1 cellular context compared by ENCODE assay signal in the genomic region with DNA sequence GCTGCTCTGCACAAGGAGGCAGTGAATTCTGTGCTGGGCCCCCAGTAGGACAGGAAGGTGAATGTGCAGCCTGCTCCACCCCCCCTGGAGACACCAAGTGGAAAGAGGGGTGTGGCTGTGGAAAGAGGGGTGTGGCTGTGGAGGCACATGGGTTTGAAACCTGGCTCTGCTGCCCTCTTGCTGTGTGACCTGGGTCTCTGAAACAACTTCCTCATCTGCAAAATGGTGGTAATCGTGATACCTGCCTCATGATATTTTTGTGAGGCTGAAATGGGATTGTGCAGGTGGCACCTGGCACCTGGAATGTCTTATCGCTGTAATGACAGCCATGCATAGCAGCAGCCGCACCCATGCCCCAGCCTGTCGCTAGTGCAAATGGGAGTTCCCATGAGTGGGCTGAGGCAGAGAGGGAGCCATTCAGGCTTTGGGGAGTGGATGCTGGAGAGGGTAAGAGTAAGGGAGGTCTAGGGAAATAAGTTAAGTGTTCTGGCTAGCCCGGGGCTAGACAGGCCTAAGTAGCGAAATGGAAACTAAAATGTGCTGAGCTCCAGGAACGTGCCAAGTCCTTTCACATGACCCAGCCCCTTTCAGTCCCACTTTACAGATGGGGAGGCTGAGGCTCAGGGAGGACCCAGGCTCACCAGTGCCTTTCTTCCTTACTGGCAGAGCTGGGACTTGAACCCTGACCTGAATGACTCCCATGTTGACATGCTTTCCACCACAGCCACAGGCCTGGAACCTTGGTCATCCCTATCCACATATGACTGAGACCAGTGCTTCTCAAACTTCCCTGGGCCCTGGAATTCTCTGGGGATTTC.
TF ChIP-seq lines count a peak whose summit lies in the region.

No MANE protein-coding gene starts in this region.

TF ChIP-seq in K562, 482 proteins besides CTCF, POLR2A, EP300 and RAD21 (continued from another document and continues in another):
- no peak for TF ChIP-seq PBX2 (CRISPR knock-in tag; IDR thresholded peaks at IDR 0.05; ENCODE audit: low read depth)
- no peak for TF ChIP-seq PBX2 (tag; conservative IDR thresholded peaks at IDR 0.05; ENCODE audit: low read depth)
- no peak for TF ChIP-seq CREM (IDR thresholded peaks at IDR 0.05; ENCODE audit: low read depth)
- no peak for TF ChIP-seq FOXJ2 (tag; IDR thresholded peaks at IDR 0.05)
- no peak for TF ChIP-seq PATZ1 (CRISPR knock-in tag; IDR thresholded peaks at IDR 0.05; ENCODE audit: borderline replicate concordance)
- TF ChIP-seq DIDO1 (tag; IDR thresholded peaks at IDR 0.05; ENCODE audit: low read depth) = no peak
- TF ChIP-seq TOE1 (IDR thresholded peaks at IDR 0.05; ENCODE audit: borderline replicate concordance) = no peak
- TF ChIP-seq TOE1 (CRISPR knock-in tag; IDR thresholded peaks at IDR 0.05; ENCODE audit: borderline replicate concordance, low read depth) = no peak
- TF ChIP-seq E2F8 (IDR thresholded peaks at IDR 0.05; ENCODE audit: low read depth, partially characterized antibody) = no peak
- TF ChIP-seq ZBTB8A (IDR thresholded peaks at IDR 0.05; ENCODE audit: partially characterized antibody) = no peak
- TF ChIP-seq ILK (tag; IDR thresholded peaks at IDR 0.05; ENCODE audit: borderline replicate concordance, low read depth) = no peak
- TF ChIP-seq ZNF232 (CRISPR knock-in tag; IDR thresholded peaks at IDR 0.05) = no peak
- no peak for TF ChIP-seq HNRNPH1 (optimal IDR thresholded peaks at IDR 0.05; ENCODE audit: low read depth, low read length)
- TF ChIP-seq KLF13 (tag; IDR thresholded peaks at IDR 0.05; ENCODE audit: borderline replicate concordance, low read depth) = peak; percentile 95
- TF ChIP-seq CBX2 (IDR thresholded peaks at IDR 0.05; ENCODE audit: insufficient read depth, low read length, poor library complexity, severe bottlenecking) = no peak
- no peak for TF ChIP-seq ZBTB40 (IDR thresholded peaks at IDR 0.05)
- no peak for TF ChIP-seq ZBTB40 (CRISPR knock-in tag; IDR thresholded peaks at IDR 0.05)
- no peak for TF ChIP-seq SMAD1 (IDR thresholded peaks at IDR 0.05; ENCODE audit: low read depth, low read length, partially characterized antibody)
- TF ChIP-seq NBN (IDR thresholded peaks at IDR 0.05; ENCODE audit: low read depth) = no peak
- TF ChIP-seq, protein P1, sequence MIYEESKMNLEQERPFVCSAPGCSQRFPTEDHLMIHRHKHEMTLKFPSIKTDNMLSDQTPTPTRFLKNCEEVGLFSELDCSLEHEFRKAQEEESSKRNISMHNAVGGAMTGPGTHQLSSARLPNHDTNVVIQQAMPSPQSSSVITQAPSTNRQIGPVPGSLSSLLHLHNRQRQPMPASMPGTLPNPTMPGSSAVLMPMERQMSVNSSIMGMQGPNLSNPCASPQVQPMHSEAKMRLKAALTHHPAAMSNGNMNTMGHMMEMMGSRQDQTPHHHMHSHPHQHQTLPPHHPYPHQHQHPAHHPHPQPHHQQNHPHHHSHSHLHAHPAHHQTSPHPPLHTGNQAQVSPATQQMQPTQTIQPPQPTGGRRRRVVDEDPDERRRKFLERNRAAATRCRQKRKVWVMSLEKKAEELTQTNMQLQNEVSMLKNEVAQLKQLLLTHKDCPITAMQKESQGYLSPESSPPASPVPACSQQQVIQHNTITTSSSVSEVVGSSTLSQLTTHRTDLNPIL (CRISPR knock-in tag; IDR thresholded peaks at IDR 0.05) = no peak
- TF ChIP-seq NFATC3 (IDR thresholded peaks at IDR 0.05) = no peak
- TF ChIP-seq ZFP30 (CRISPR knock-in tag; IDR thresholded peaks at IDR 0.05; ENCODE audit: borderline replicate concordance) = no peak
- TF ChIP-seq, protein P2, sequence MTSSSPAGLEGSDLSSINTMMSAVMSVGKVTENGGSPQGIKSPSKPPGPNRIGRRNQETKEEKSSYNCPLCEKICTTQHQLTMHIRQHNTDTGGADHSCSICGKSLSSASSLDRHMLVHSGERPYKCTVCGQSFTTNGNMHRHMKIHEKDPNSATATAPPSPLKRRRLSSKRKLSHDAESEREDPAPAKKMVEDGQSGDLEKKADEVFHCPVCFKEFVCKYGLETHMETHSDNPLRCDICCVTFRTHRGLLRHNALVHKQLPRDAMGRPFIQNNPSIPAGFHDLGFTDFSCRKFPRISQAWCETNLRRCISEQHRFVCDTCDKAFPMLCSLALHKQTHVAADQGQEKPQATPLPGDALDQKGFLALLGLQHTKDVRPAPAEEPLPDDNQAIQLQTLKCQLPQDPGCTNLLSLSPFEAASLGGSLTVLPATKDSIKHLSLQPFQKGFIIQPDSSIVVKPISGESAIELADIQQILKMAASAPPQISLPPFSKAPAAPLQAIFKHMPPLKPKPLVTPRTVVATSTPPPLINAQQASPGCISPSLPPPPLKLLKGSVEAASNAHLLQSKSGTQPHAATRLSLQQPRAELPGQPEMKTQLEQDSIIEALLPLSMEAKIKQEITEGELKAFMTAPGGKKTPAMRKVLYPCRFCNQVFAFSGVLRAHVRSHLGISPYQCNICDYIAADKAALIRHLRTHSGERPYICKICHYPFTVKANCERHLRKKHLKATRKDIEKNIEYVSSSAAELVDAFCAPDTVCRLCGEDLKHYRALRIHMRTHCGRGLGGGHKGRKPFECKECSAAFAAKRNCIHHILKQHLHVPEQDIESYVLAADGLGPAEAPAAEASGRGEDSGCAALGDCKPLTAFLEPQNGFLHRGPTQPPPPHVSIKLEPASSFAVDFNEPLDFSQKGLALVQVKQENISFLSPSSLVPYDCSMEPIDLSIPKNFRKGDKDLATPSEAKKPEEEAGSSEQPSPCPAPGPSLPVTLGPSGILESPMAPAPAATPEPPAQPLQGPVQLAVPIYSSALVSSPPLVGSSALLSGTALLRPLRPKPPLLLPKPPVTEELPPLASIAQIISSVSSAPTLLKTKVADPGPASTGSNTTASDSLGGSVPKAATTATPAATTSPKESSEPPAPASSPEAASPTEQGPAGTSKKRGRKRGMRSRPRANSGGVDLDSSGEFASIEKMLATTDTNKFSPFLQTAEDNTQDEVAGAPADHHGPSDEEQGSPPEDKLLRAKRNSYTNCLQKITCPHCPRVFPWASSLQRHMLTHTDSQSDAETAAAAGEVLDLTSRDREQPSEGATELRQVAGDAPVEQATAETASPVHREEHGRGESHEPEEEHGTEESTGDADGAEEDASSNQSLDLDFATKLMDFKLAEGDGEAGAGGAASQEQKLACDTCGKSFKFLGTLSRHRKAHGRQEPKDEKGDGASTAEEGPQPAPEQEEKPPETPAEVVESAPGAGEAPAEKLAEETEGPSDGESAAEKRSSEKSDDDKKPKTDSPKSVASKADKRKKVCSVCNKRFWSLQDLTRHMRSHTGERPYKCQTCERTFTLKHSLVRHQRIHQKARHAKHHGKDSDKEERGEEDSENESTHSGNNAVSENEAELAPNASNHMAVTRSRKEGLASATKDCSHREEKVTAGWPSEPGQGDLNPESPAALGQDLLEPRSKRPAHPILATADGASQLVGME (CRISPR knock-in tag; IDR thresholded peaks at IDR 0.05) = no peak
- TF ChIP-seq FOXP1 (CRISPR knock-in tag; IDR thresholded peaks at IDR 0.05) = no peak
- TF ChIP-seq, protein P3, sequence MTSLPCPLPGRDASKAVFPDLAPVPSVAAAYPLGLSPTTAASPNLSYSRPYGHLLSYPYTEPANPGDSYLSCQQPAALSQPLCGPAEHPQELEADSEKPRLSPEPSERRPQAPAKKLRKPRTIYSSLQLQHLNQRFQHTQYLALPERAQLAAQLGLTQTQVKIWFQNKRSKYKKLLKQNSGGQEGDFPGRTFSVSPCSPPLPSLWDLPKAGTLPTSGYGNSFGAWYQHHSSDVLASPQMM (CRISPR knock-in tag; IDR thresholded peaks at IDR 0.05) = no peak
